ENCODE assay signal across 1 cellular context in genomic region chr1:151790071-151790939, GRCh38.
TF ChIP-seq lines count a peak whose summit lies in the region.

TSS of gene TDRKH (minus strand) at chr1:151790500. CDS start at chr1:151783022, 7,478 bp downstream.

TF ChIP-seq in HepG2, 621 proteins besides CTCF, POLR2A, EP300 and RAD21 (continued from another document):
- TF ChIP-seq IRF9 (CRISPR knock-in tag; IDR thresholded peaks at IDR 0.05; ENCODE audit: borderline replicate concordance) = peak; percentile 90
- no peak for TF ChIP-seq ZNF3 (CRISPR knock-in tag; IDR thresholded peaks at IDR 0.05)
- no peak for TF ChIP-seq ZNF567 (CRISPR knock-in tag; IDR thresholded peaks at IDR 0.05; ENCODE audit: borderline replicate concordance)
- TF ChIP-seq ZNF775 (CRISPR knock-in tag; IDR thresholded peaks at IDR 0.05; ENCODE audit: borderline replicate concordance) = no peak
- peak; percentile 74; the same call in 1 of the 2 replicates for TF ChIP-seq ZMYM2 (CRISPR knock-in tag; IDR thresholded peaks at IDR 0.05)
- TF ChIP-seq ZNF512B (CRISPR knock-in tag; IDR thresholded peaks at IDR 0.05; ENCODE audit: borderline replicate concordance) = peak; percentile 77; the same call in 1 of the 2 replicates
- peak; percentile 25 for TF ChIP-seq YY1 (IDR thresholded peaks at IDR 0.05; ENCODE audit: insufficient read depth, insufficient replicate concordance, low read depth, low read length)
- TF ChIP-seq ZSCAN25 (CRISPR knock-in tag; IDR thresholded peaks at IDR 0.05) = peak; percentile 59; the same call in 1 of the 2 replicates
- 0 out of 2 replicates have a peak, but pooled peaks have one; percentile 36 for TF ChIP-seq ZMYM3 (CRISPR knock-in tag; IDR thresholded peaks at IDR 0.05)
- peak; percentile 95 for TF ChIP-seq EED (CRISPR knock-in tag; IDR thresholded peaks at IDR 0.05)
- TF ChIP-seq SMAD3 (CRISPR knock-in tag; IDR thresholded peaks at IDR 0.05) = 0 out of 2 replicates have a peak, but pooled peaks have one; percentile 21
- TF ChIP-seq XBP1 (CRISPR knock-in tag; IDR thresholded peaks at IDR 0.05) = no peak
- TF ChIP-seq BCL6 (CRISPR knock-in tag; IDR thresholded peaks at IDR 0.05) = peak; percentile 24; the same call in 1 of the 2 replicates
- peak; percentile 86 for TF ChIP-seq ARID4A (CRISPR knock-in tag; IDR thresholded peaks at IDR 0.05; ENCODE audit: borderline replicate concordance)
- TF ChIP-seq ISX (CRISPR knock-in tag; conservative IDR thresholded peaks at IDR 0.05) = no peak
- no peak for TF ChIP-seq NCOA1 (CRISPR knock-in tag; IDR thresholded peaks at IDR 0.05)
- TF ChIP-seq FOXA3 (CRISPR knock-in tag; IDR thresholded peaks at IDR 0.05) = no peak
- TF ChIP-seq BCL3 (CRISPR knock-in tag; IDR thresholded peaks at IDR 0.05) = peak; percentile 85
- TF ChIP-seq MEIS1 (CRISPR knock-in tag; IDR thresholded peaks at IDR 0.05; ENCODE audit: borderline replicate concordance) = peak; percentile 92
- TF ChIP-seq ZNF251 (CRISPR knock-in tag; IDR thresholded peaks at IDR 0.05) = no peak
- peak; percentile 72; the same call in 1 of the 2 replicates for TF ChIP-seq ZNF563 (CRISPR knock-in tag; IDR thresholded peaks at IDR 0.05)
- no peak for TF ChIP-seq ZBTB40 (IDR thresholded peaks at IDR 0.05)
- TF ChIP-seq ZBTB40 (CRISPR knock-in tag; IDR thresholded peaks at IDR 0.05) = peak; percentile 83
- TF ChIP-seq NFYB (CRISPR knock-in tag; IDR thresholded peaks at IDR 0.05) = peak; percentile 98
- TF ChIP-seq ZNF431 (CRISPR knock-in tag; IDR thresholded peaks at IDR 0.05; ENCODE audit: borderline replicate concordance, low read depth) = 0 out of 2 replicates have a peak, but pooled peaks have one; percentile 71
- peak; percentile 79; the same call in 1 of the 2 replicates for TF ChIP-seq BORCS8-MEF2B (CRISPR knock-in tag; IDR thresholded peaks at IDR 0.05)
- TF ChIP-seq JUND (CRISPR knock-in tag; IDR thresholded peaks at IDR 0.05) = peak; percentile 38; the same call in 1 of the 2 replicates
- peak; percentile 77; the same call in 1 of the 2 replicates for TF ChIP-seq TOPORS (CRISPR knock-in tag; IDR thresholded peaks at IDR 0.05)
- TF ChIP-seq TFDP2 (CRISPR knock-in tag; IDR thresholded peaks at IDR 0.05) = peak; percentile 86
- TF ChIP-seq ZNF766 (CRISPR knock-in tag; IDR thresholded peaks at IDR 0.05; ENCODE audit: borderline replicate concordance) = peak; percentile 86; the same call in 1 of the 2 replicates
- peak; percentile 60; the same call in 1 of the 2 replicates for TF ChIP-seq ZNF746 (CRISPR knock-in tag; IDR thresholded peaks at IDR 0.05)
- no peak for TF ChIP-seq SRSF9 (IDR thresholded peaks at IDR 0.05; ENCODE audit: borderline replicate concordance, insufficient read depth, low read depth, low read length, poor library complexity, severe bottlenecking)
